1 cellular context compared by ENCODE assay signal in the genomic region with DNA sequence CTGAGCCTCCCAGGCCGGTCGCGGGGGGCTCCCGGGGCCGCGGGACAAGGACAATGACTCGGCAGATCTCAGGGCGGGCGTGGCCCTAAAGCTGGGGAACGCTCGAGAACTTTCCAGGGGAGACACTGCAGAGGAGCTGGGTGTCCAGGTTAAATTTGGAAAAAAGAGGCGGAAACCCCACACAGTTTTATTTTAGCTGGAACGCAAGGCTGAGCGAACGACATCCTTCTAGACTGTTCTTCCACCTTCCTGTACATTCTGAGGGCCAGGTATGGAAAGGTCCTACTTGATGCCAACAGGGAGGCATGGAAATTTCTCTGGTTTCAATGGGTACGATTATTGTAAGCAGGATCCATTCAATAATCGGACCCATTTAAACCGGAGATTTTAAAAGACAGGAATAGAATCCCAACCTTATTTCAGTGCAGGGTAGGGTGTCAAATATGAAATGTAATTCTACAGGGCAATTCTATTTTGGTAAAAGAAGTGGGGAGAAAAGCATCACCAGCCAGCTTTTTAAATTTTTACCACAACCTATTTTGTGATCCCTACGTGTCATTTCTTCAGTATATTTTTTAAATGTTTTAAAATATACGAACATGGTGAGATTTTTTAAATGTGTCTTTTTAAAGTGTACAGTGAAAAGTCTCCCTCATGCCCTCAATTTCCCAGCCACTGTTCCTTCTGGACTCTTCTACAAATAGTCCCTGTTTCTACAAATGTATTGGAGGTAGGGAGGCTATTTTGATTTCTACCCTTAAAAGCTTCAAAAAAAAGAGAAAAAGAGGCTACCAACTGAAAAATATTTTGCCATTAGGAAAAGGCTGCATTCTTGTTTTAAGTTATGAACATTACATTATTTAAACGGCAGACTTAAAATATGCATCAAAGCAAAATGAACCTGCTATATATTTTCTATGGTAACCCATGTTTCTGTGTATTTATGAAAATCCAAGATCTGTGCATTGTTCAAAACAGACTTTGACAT.
A peak's percentile ranks its signal among the peaks of the same experiment; 100 is the strongest.
TF ChIP-seq lines count a peak whose summit lies in the region.

No MANE protein-coding gene starts in this region.

TF ChIP-seq in HEK293, 187 proteins besides CTCF, POLR2A, EP300 and RAD21 (continued from another document):
- TF ChIP-seq, protein P1, sequence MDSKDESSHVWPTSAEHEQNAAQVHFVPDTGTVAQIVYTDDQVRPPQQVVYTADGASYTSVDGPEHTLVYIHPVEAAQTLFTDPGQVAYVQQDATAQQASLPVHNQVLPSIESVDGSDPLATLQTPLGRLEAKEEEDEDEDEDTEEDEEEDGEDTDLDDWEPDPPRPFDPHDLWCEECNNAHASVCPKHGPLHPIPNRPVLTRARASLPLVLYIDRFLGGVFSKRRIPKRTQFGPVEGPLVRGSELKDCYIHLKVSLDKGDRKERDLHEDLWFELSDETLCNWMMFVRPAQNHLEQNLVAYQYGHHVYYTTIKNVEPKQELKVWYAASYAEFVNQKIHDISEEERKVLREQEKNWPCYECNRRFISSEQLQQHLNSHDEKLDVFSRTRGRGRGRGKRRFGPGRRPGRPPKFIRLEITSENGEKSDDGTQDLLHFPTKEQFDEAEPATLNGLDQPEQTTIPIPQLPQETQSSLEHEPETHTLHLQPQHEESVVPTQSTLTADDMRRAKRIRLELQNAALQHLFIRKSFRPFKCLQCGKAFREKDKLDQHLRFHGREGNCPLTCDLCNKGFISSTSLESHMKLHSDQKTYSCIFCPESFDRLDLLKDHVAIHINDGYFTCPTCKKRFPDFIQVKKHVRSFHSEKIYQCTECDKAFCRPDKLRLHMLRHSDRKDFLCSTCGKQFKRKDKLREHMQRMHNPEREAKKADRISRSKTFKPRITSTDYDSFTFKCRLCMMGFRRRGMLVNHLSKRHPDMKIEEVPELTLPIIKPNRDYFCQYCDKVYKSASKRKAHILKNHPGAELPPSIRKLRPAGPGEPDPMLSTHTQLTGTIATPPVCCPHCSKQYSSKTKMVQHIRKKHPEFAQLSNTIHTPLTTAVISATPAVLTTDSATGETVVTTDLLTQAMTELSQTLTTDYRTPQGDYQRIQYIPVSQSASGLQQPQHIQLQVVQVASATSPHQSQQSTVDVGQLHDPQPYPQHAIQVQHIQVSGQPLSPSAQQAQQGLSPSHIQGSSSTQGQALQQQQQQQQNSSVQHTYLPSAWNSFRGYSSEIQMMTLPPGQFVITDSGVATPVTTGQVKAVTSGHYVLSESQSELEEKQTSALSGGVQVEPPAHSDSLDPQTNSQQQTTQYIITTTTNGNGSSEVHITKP (tag by site-specific recombination; IDR thresholded peaks at IDR 0.05): peak; percentile 90
